29 cellular contexts compared by ENCODE assay signal in genomic region chr16:69084301-69084700, GRCh38. TPM values are rescaled to one million over a fixed set of nuclear protein-coding genes. Genes with fewer than 3 reads are reported as not detected.
DNase-seq lines count a peak whose midpoint lies in the region; TF ChIP-seq lines count a peak whose summit lies in the region.
"Had no signal": no experiment of that assay in that cellular context is flagged by ENCODE, and none has a peak within 500 bp of the region (broad histone marks: within the 10 kb centered on the region; RNA-seq: fewer than 3 reads in every experiment).

No MANE protein-coding gene starts in this region.

- H3K4me1 ChIP-seq in OCI-LY7 (ENCODE audit: insufficient read depth, low read length, poor library complexity, severe bottlenecking) (no peaks in the 10 kb centered on the region), Peyer's patch (peaks cover 0 to 4% (median 0%) of the 10 kb centered on the region in 4 donors), suprapubic skin (peaks cover 7% of the 10 kb centered on the region), PC-9 (replicated peaks; ENCODE audit: insufficient read depth) (peaks cover 14% of the 10 kb centered on the region)
- H3K4me1 ChIP-seq: breast epithelium, tibial artery had no signal

- CTCF ChIA-PET in OCI-LY7 (lab: Charles Lee; ENCODE audit: unreplicated experiment), result no interaction called here
- CTCF ChIA-PET in PC-9 (lab: Charles Lee), result no interaction called here

- H3K27ac ChIP-seq in OCI-LY7 (ENCODE audit: low read depth, low read length, poor library complexity, severe bottlenecking) (no peak overlapping the region), brain microvascular endothelial cell (no peak overlapping the region), Peyer's patch (no peak overlapping the region), suprapubic skin (no peak overlapping the region), PC-9 (no peak overlapping the region)
- H3K27ac ChIP-seq: adrenal gland, breast epithelium, epithelial cell of prostate, left lung, prostate gland, SK-N-MC, tibial artery had no signal

- H3K36me3 ChIP-seq in OCI-LY7 (ENCODE audit: insufficient read depth, low read length), result no peaks in the 10 kb centered on the region
- H3K36me3 ChIP-seq in brain microvascular endothelial cell (replicated peaks), result no peaks in the 10 kb centered on the region
- no peaks in the 10 kb centered on the region for H3K36me3 ChIP-seq in Peyer's patch
- peaks cover 8% of the 10 kb centered on the region for H3K36me3 ChIP-seq in suprapubic skin
- H3K36me3 ChIP-seq in PC-9 (ENCODE audit: low read depth), result no peaks in the 10 kb centered on the region
- H3K36me3 ChIP-seq: adrenal gland, breast epithelium, prostate gland had no signal

- H3K79me2 ChIP-seq in OCI-LY7 (ENCODE audit: insufficient read depth, low read depth, low read length), result no peaks in the 10 kb centered on the region
- H3K79me2 ChIP-seq in PC-9 (ENCODE audit: low read depth), result no peaks in the 10 kb centered on the region

- H3K4me3 ChIP-seq in OCI-LY7 (ENCODE audit: low read depth, low read length, poor library complexity, severe bottlenecking) (no peak overlapping the region), brain microvascular endothelial cell (ENCODE audit: low read depth, low read length) (no peak overlapping the region), Peyer's patch (no peak overlapping the region), suprapubic skin (no peak overlapping the region), PC-9 (no peak overlapping the region)
- H3K4me3 ChIP-seq: adrenal gland, breast epithelium, left lung, prostate gland, SK-N-MC, tibial artery had no signal

- POLR2A ChIA-PET in OCI-LY7 (lab: Charles Lee) (no interaction called here), PC-9 (lab: Charles Lee; ENCODE audit: unreplicated experiment) (no interaction called here)

- H3K4me2 ChIP-seq in OCI-LY7 (ENCODE audit: low read length) (no peak overlapping the region), PC-9 (no peak overlapping the region)

- H2AFZ ChIP-seq in OCI-LY7 (ENCODE audit: low read length), result no peak overlapping the region
- no peak overlapping the region for H2AFZ ChIP-seq in PC-9

- H3K9me3 ChIP-seq in OCI-LY7 (ENCODE audit: low read length) (no peaks in the 10 kb centered on the region), Peyer's patch (no peaks in the 10 kb centered on the region), suprapubic skin (no peaks in the 10 kb centered on the region), PC-9 (ENCODE audit: insufficient read depth, low read depth) (no peaks in the 10 kb centered on the region)
- H3K9me3 ChIP-seq: adrenal gland, breast epithelium, left lung, prostate gland, tibial artery had no signal

- no peak for TF ChIP-seq EP300 in suprapubic skin (IDR thresholded peaks at IDR 0.05)

- in situ Hi-C loops in brain microvascular endothelial cell (cut with HindIII; ENCODE audit: low pct_ligation_motif_present, low sequenced_read_pairs), result no loop called here

- no peaks in the 10 kb centered on the region for H4K20me1 ChIP-seq in OCI-LY7 (ENCODE audit: insufficient read depth, low read length)
- H4K20me1 ChIP-seq in PC-9 (ENCODE audit: insufficient read depth), result no peaks in the 10 kb centered on the region

- H3K9me2 ChIP-seq in OCI-LY7 (ENCODE audit: insufficient read depth, low read length) (no peaks in the 10 kb centered on the region), PC-9 (ENCODE audit: insufficient read depth) (no peaks in the 10 kb centered on the region)

- WGBS in suprapubic skin, result 79% methylated on average over 2 of the region's 2 CpGs

- peaks cover 4% of the 10 kb centered on the region for H3F3A ChIP-seq in PC-9 (ENCODE audit: insufficient read depth, low read depth)

- BruUV-seq in OCI-LY7 (replicated peaks; lab: Mats Ljungman, UMichigan) (TSS peak; percentile 57), PC-9 (replicated peaks; lab: Mats Ljungman, UMichigan) (no TSS peak)

- no peaks in the 10 kb centered on the region for H3K27me3 ChIP-seq in brain microvascular endothelial cell (replicated peaks)
- H3K27me3 ChIP-seq in Peyer's patch, result no peaks in the 10 kb centered on the region
- no peaks in the 10 kb centered on the region for H3K27me3 ChIP-seq in suprapubic skin
- H3K27me3 ChIP-seq in PC-9 (ENCODE audit: insufficient read depth, low read depth), result no peaks in the 10 kb centered on the region
- H3K27me3 ChIP-seq: adrenal gland, breast epithelium, left lung, tibial artery had no signal

- TF ChIP-seq CTCF in OCI-LY7 (conservative IDR thresholded peaks at IDR 0.05; ENCODE audit: low read length) (no peak), brain microvascular endothelial cell (IDR thresholded peaks at IDR 0.05; ENCODE audit: low read depth, low read length, missing control alignments) (no peak), Peyer's patch (IDR thresholded peaks at IDR 0.05) (no peak), suprapubic skin (IDR thresholded peaks at IDR 0.05) (no peak), PC-9 (conservative IDR thresholded peaks at IDR 0.05) (no peak)

- peak; percentile 45 for DNase-seq in AG20443 (ENCODE audit: low spot score)
- no peak for DNase-seq in OCI-LY7 (ENCODE audit: low spot score)
- peak; percentile 60 for DNase-seq in brain microvascular endothelial cell
- DNase-seq in iris pigment epithelial cell (ENCODE audit: low read depth), result peak; percentile 61
- no peak for DNase-seq in Peyer's patch
- no peak for DNase-seq in suprapubic skin (ENCODE audit: low spot score in 2 of 2)
- no peak for DNase-seq in stimulated activated CD4-positive, alpha-beta T cell treated with anti-CD3 and anti-CD28 coated beads, Interleukin-2, amount 100 ng/mL, for 48 hours
- DNase-seq in PC-9, result no peak
- DNase-seq: activated CD4-positive, alpha-beta memory T cell treated with anti-CD3 and anti-CD28 coated beads for 36 hours; activated CD8-positive, alpha-beta memory T cell treated with anti-CD3 and anti-CD28 coated beads, Interleukin-2, amount 50 U/mL, for 4 hours; activated naive CD4-positive, alpha-beta T cell treated with anti-CD3 and anti-CD28 coated beads for 36 hours; adrenal gland; CD4-positive, alpha-beta memory T cell; DND-41; effector CD4-positive, alpha-beta T cell; islet precursor cell; left lung; MV-4-11; NCI-H146; NCI-H446 treated with DMSO at 0.1 percent for 48 hours; nucleus accumbens; RPMI8226; stimulated activated CD4-positive, alpha-beta T cell treated with anti-CD3 and anti-CD28 coated beads, Interleukin-12 subunit alpha, Interleukin-12 subunit beta, amount 100 ng/mL, for 4 hours; stimulated activated CD4-positive, alpha-beta T cell treated with anti-CD3 and anti-CD28 coated beads, Interleukin-4, amount 100 ng/mL, for 24 hours; tibial artery had no signal

- intact Hi-C loops in OCI-LY7 (cut with micrococcal nuclease; ENCODE audit: unreplicated experiment) (no loop called here), PC-9 (cut with micrococcal nuclease; ENCODE audit: unreplicated experiment) (no loop called here)

- TF ChIP-seq POLR2A in Peyer's patch (IDR thresholded peaks at IDR 0.05) (no peak), suprapubic skin (IDR thresholded peaks at IDR 0.05) (no peak)

RNA-seq across cellular contexts. Expression of gene HAS3, which starts 21.2 kb away (rescaled TPM):
- total RNA-seq in OCI-LY7 (2014; rRNA removed; shearing (Covaris generic)), result 0.09 TPM in 1 of 2 replicates, not detected in the other
- total RNA-seq in OCI-LY7 (2022) (0.29 and 0.31 TPM in 2 replicates), Peyer's patch (1 to 10 TPM; 1.1 to 2.5 (median 1.2) TPM), suprapubic skin (10 to 100 TPM in 1 of 4 donors, 1 to 10 TPM in 3; 4.4 to 11.3 (median 7.1) TPM), PC-9 (2021) (2.5 and 2.7 TPM in 2 replicates)

RNA-seq across cellular contexts. Expression of gene CHTF8, which starts 48.1 kb away (rescaled TPM):
- 54.4 and 58.8 TPM in 2 replicates for total RNA-seq in OCI-LY7 (2014; rRNA removed; shearing (Covaris generic))
- 131 and 151 TPM in 2 replicates for total RNA-seq in OCI-LY7 (2022)
- total RNA-seq in Peyer's patch, result 10 to 100 TPM; 53.9 to 68.7 (median 60.2) TPM
- total RNA-seq in suprapubic skin, result 100 to 1,000 TPM in 1 of 4 donors, 10 to 100 TPM in 3; 76.9 to 128 (median 90.0) TPM
- 126 and 161 TPM in 2 replicates for total RNA-seq in PC-9 (2021)

RNA-seq across cellular contexts. Expression of gene UTP4, which starts 48.1 kb away (rescaled TPM):
- 21.1 and 24.9 TPM in 2 replicates for total RNA-seq in OCI-LY7 (2014; rRNA removed; shearing (Covaris generic))
- total RNA-seq in OCI-LY7 (2022) (61.9 and 67.3 TPM in 2 replicates), Peyer's patch (10 to 100 TPM in 3 of 4 donors, 1 to 10 TPM in 1; 8.9 to 19.4 (median 13.1) TPM), suprapubic skin (10 to 100 TPM; 25.1 to 41.7 (median 34.8) TPM), PC-9 (2021) (42.1 and 45.9 TPM in 2 replicates)

Comparison
In these comparisons a context has a peak if more than half of its experiments do, and no peak if none do; other contexts are left out.
1. DNase-seq: peak in AG20443 (single experiment), brain microvascular endothelial cell (single experiment) and iris pigment epithelial cell (single experiment); none in OCI-LY7 (single experiment), Peyer's patch (0 of 3), suprapubic skin (0 of 2), stimulated activated CD4-positive, alpha-beta T cell treated with anti-CD3 and anti-CD28 coated beads, Interleukin-2, amount 100 ng/mL, for 48 hours (0 of 2) and PC-9 (0 of 2).